In genomic region chr11:55172734-55173415, GRCh38 we compare ENCODE assay signal across 19 cellular contexts.
DNase-seq lines count a peak whose midpoint lies in the region; ATAC-seq and TF ChIP-seq lines count a peak whose summit lies in the region.
"Had no signal": no experiment of that assay in that cellular context is flagged by ENCODE, and none has a peak within 500 bp of the region (broad histone marks: within the 10 kb centered on the region; RNA-seq: fewer than 3 reads in every experiment).

No MANE protein-coding gene starts in this region.

- ATAC-seq in DND-41 (ENCODE audit: insufficient read depth, low read depth): no peak
- ATAC-seq: HepG2 had no signal

- H3K4me2 ChIP-seq in DND-41 (ENCODE audit: insufficient read depth, low read length): no peak overlapping the region
- peak overlapping the region; percentile 35 for H3K4me2 ChIP-seq in PC-9

- no peak overlapping the region for H3K4me3 Mint-ChIP-seq in endothelial cell (ENCODE audit: unreplicated experiment)
- H3K4me3 Mint-ChIP-seq: CD8-positive, alpha-beta memory T cell had no signal

- no peaks in the 10 kb centered on the region for H3F3A ChIP-seq in PC-9 (ENCODE audit: insufficient read depth, low read depth)

- WGBS in esophagus muscularis mucosa: 67% methylated on average over 1 of the region's 7 CpGs
- 55 to 60% methylated on average over 7 of the region's 7 CpGs for WGBS in sigmoid colon, 2 donors

- POLR2A ChIA-PET in PC-9 (lab: Charles Lee; ENCODE audit: unreplicated experiment): no interaction called here

- no peak for TF ChIP-seq POLR2A in esophagus muscularis mucosa (IDR thresholded peaks at IDR 0.05; ENCODE audit: low read depth)
- TF ChIP-seq POLR2A in sigmoid colon (IDR thresholded peaks at IDR 0.05): no peak

- intact Hi-C loops in PC-9 (cut with micrococcal nuclease; ENCODE audit: unreplicated experiment) (no loop called here), esophagus muscularis mucosa (cut with DNase I) (no loop called here), sigmoid colon (cut with DNase I) (no loop called here)

- no peaks in the 10 kb centered on the region for H3K4me1 ChIP-seq in DND-41 (ENCODE audit: insufficient read depth, low read length)
- H3K4me1 ChIP-seq in PC-9 (replicated peaks; ENCODE audit: insufficient read depth): no peaks in the 10 kb centered on the region
- H3K4me1 ChIP-seq in esophagus muscularis mucosa: no peaks in the 10 kb centered on the region
- no peaks in the 10 kb centered on the region for H3K4me1 ChIP-seq in sigmoid colon

- H3K4me1 Mint-ChIP-seq in endothelial cell (ENCODE audit: unreplicated experiment): no peaks in the 10 kb centered on the region
- H3K4me1 Mint-ChIP-seq: CD8-positive, alpha-beta memory T cell had no signal

- H3K9me2 ChIP-seq in PC-9 (ENCODE audit: insufficient read depth): no peaks in the 10 kb centered on the region

- H3K27me3 ChIP-seq in DND-41 (ENCODE audit: insufficient read depth, low read length, poor library complexity): no peaks in the 10 kb centered on the region
- no peaks in the 10 kb centered on the region for H3K27me3 ChIP-seq in PC-9 (ENCODE audit: insufficient read depth, low read depth)
- H3K27me3 ChIP-seq in esophagus muscularis mucosa: no peaks in the 10 kb centered on the region
- no peaks in the 10 kb centered on the region for H3K27me3 ChIP-seq in sigmoid colon

- no peak overlapping the region for H2AFZ ChIP-seq in DND-41 (ENCODE audit: low read depth, low read length)
- no peak overlapping the region; the same call in 1 of the 2 replicates for H2AFZ ChIP-seq in PC-9

- no TSS peak for BruUV-seq in PC-9 (replicated peaks; lab: Mats Ljungman, UMichigan)

- H3K36me3 Mint-ChIP-seq in endothelial cell (ENCODE audit: low read depth, unreplicated experiment): no peaks in the 10 kb centered on the region

- H3K4me3 ChIP-seq in DND-41 (ENCODE audit: low read depth in 1 of 2, low read length in 2 of 2) (no peak overlapping the region), PC-9 (no peak overlapping the region), esophagus muscularis mucosa (no peak overlapping the region), sigmoid colon (no peak overlapping the region)

- H3K27me3 Mint-ChIP-seq in endothelial cell (ENCODE audit: unreplicated experiment): peaks cover 2% of the 10 kb centered on the region
- H3K27me3 Mint-ChIP-seq: CD8-positive, alpha-beta memory T cell had no signal

- no peak overlapping the region for H3K27ac Mint-ChIP-seq in endothelial cell (ENCODE audit: unreplicated experiment)
- H3K27ac Mint-ChIP-seq: CD8-positive, alpha-beta memory T cell had no signal

- H3K9me3 ChIP-seq in DND-41 (ENCODE audit: insufficient read depth, low read length, severe bottlenecking) (peaks cover 3% of the 10 kb centered on the region), PC-9 (ENCODE audit: insufficient read depth, low read depth) (no peaks in the 10 kb centered on the region; the same call in 1 of the 2 replicates), esophagus muscularis mucosa (peaks cover 0 to 65% (median 44%) of the 10 kb centered on the region in 4 donors), sigmoid colon (peaks cover 0 to 20% (median 10%) of the 10 kb centered on the region in 4 donors)

- H3K36me3 ChIP-seq in DND-41 (ENCODE audit: insufficient read depth, low read length): no peaks in the 10 kb centered on the region
- no peaks in the 10 kb centered on the region for H3K36me3 ChIP-seq in PC-9 (ENCODE audit: low read depth)
- no peaks in the 10 kb centered on the region for H3K36me3 ChIP-seq in esophagus muscularis mucosa
- H3K36me3 ChIP-seq in sigmoid colon: no peaks in the 10 kb centered on the region

- peaks cover 29% of the 10 kb centered on the region for H3K9me3 Mint-ChIP-seq in endothelial cell (ENCODE audit: unreplicated experiment)

- DNase-seq in DND-41 (peak; percentile 3), PC-9 (no peak), esophagus muscularis mucosa (ENCODE audit: extremely low spot score) (peak; percentile 74), sigmoid colon (peak; percentile 40), endothelial cell (ENCODE audit: low spot score) (no peak), SHP77 treated with DMSO at 0.1 percent for 48 hours (lab: John Stamatoyannopoulos, UW) (no peak)
- no peak for DNase-seq in stimulated activated CD4-positive, alpha-beta T cell treated with anti-CD3 and anti-CD28 coated beads, Interleukin-4, amount 100 ng/mL, for 4 hours
- DNase-seq: ACHN; C1 segment of cervical spinal cord; DMS79; KBM-7; NCI-H1105; NCI-H2081; NCI-H510A; NCI-H748 treated with DMSO at 0.1 percent for 48 hours; NK-92 treated with Interleukin-12 subunit alpha and Interleukin-12 subunit beta, amount 100 ng/mL, for 24 hours; SIG-M5 had no signal

- no peak overlapping the region for H3K9ac ChIP-seq in DND-41 (ENCODE audit: low read depth, low read length)

- no peak for TF ChIP-seq EP300 in esophagus muscularis mucosa (IDR thresholded peaks at IDR 0.05)
- TF ChIP-seq EP300 in sigmoid colon (IDR thresholded peaks at IDR 0.05): no peak

- TF ChIP-seq CTCF in DND-41 (IDR thresholded peaks at IDR 0.05; ENCODE audit: borderline replicate concordance, extremely low read depth, low read length, poor library complexity, severe bottlenecking) (no peak), PC-9 (conservative IDR thresholded peaks at IDR 0.05) (no peak), esophagus muscularis mucosa (IDR thresholded peaks at IDR 0.05) (no peak), sigmoid colon (IDR thresholded peaks at IDR 0.05) (no peak), endothelial cell (IDR thresholded peaks at IDR 0.05; ENCODE audit: unreplicated experiment) (no peak)

- CTCF ChIA-PET in PC-9 (lab: Charles Lee): no interaction called here

- H3K79me2 ChIP-seq in DND-41 (ENCODE audit: insufficient read depth, low read length): no peaks in the 10 kb centered on the region
- H3K79me2 ChIP-seq in PC-9 (ENCODE audit: low read depth): no peaks in the 10 kb centered on the region

- H4K20me1 ChIP-seq in DND-41 (ENCODE audit: insufficient read depth, low read length) (no peaks in the 10 kb centered on the region), PC-9 (ENCODE audit: insufficient read depth) (no peaks in the 10 kb centered on the region)

- H3K27ac ChIP-seq in DND-41 (ENCODE audit: low read length) (no peak overlapping the region), PC-9 (no peak overlapping the region), esophagus muscularis mucosa (replicated peaks in 1 of 4) (no peak overlapping the region), sigmoid colon (no peak overlapping the region)

Comparison
In these comparisons a context has a peak if more than half of its experiments do, and no peak if none do; other contexts are left out.
1. DNase-seq: peak in DND-41 (single experiment), esophagus muscularis mucosa (single experiment) and sigmoid colon (single experiment); none in PC-9 (0 of 2), stimulated activated CD4-positive, alpha-beta T cell treated with anti-CD3 and anti-CD28 coated beads, Interleukin-4, amount 100 ng/mL, for 4 hours (0 of 2), endothelial cell (single experiment) and SHP77 treated with DMSO at 0.1 percent for 48 hours (single experiment).